19 cellular contexts compared by ENCODE assay signal in the genomic region with DNA sequence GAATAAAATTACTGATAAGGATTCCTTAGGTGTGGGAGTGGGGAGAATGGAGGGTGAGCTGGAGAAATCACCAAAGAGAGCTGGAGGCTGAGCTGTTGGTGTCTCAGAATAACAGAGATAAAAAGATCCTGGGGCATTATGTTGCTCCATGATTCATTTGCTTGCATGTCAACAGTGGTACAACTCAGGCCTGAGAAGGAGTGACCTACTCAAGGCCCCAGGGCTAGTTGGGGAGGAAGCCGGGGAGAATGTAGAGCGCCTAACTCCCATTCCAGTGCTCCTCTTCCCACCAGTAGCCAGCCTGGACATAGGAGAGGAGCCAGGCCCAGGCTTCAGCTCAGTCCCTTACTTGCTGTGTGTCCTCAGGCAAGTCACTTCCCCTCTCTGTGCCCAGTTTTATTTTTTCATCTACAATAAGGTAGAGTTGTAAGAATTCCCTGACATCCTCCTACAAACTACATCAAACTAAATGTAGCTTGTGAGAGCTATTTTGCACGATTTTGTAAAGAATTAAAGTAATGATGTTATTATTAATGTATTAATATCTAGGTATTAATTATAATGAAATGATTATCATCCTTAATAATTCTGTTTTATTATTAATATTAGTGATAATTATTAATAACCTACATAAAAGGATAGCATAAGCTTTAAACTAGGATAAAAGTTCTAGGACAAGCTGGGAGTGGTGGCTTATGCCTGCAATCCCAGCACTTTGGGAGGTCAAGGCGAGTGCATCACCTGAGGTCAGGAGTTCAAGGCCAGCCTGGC.
DNase-seq lines count a peak whose midpoint lies in the region; ATAC-seq, FAIRE-seq and TF ChIP-seq lines count a peak whose summit lies in the region.
"Had no signal": no experiment of that assay in that cellular context is flagged by ENCODE, and none has a peak within 500 bp of the region (broad histone marks: within the 10 kb centered on the region; RNA-seq: fewer than 3 reads in every experiment).

No MANE protein-coding gene starts in this region.

- H3K9me3 ChIP-seq in breast epithelium (no peaks in the 10 kb centered on the region), psoas muscle (no peaks in the 10 kb centered on the region)

- H3K36me3 ChIP-seq in bronchial epithelial cell (ENCODE audit: control insufficient read depth, insufficient read depth, low read length) (no peaks in the 10 kb centered on the region), breast epithelium (no peaks in the 10 kb centered on the region), psoas muscle (ENCODE audit: insufficient read depth in 1 of 2, low read depth in 1 of 2) (no peaks in the 10 kb centered on the region)
- H3K36me3 ChIP-seq: BLaER1 treated with 17β-estradiol and CSF1 and Interleukin-3, amounts not matched to agents 10 nM and 100 nM had no signal

- ATAC-seq in HG02852 (IDR thresholded peaks at IDR 0.05; ENCODE audit: unreplicated experiment) (no peak), psoas muscle (no peak)

- H3K4me3 ChIP-seq in bronchial epithelial cell (ENCODE audit: low read depth, low read length) (no peak overlapping the region), breast epithelium (no peak overlapping the region), psoas muscle (no peak overlapping the region)
- H3K4me3 ChIP-seq: BLaER1 treated with 17β-estradiol and CSF1 and Interleukin-3, amounts not matched to agents 10 nM and 100 nM had no signal

- no peaks in the 10 kb centered on the region for H3K27me3 ChIP-seq in bronchial epithelial cell (ENCODE audit: control insufficient read depth, insufficient read depth, low read length)
- H3K27me3 ChIP-seq in breast epithelium: no peaks in the 10 kb centered on the region
- peaks cover 0 to 4% (median 0%) of the 10 kb centered on the region in 3 donors for H3K27me3 ChIP-seq in psoas muscle (ENCODE audit: insufficient read depth in 3 of 3, low read length in 2 of 3)
- H3K27me3 ChIP-seq: BLaER1 treated with 17β-estradiol and CSF1 and Interleukin-3, amounts not matched to agents 10 nM and 100 nM had no signal

- 92 to 97% (median 95%) methylated on average over 4 of the region's 4 CpGs for WGBS in psoas muscle, 3 donors

- no peak for FAIRE-seq in bronchial epithelial cell (lab: Jason Lieb, UNC)
- FAIRE-seq: GM12892, HTR-8/SVneo had no signal

- H3K4me1 ChIP-seq in breast epithelium: no peaks in the 10 kb centered on the region
- H3K4me1 ChIP-seq in psoas muscle: no peaks in the 10 kb centered on the region

- H3K27ac ChIP-seq in RWPE1 (peak overlapping the region; percentile 21), breast epithelium (no peak overlapping the region), psoas muscle (no peak overlapping the region)
- H3K27ac ChIP-seq: BLaER1 treated with 17β-estradiol and CSF1 and Interleukin-3, amounts not matched to agents 10 nM and 100 nM had no signal

- TF ChIP-seq POLR2A in breast epithelium (IDR thresholded peaks at IDR 0.05): no peak

- no peaks in the 10 kb centered on the region for H3K36me3 Mint-ChIP-seq in CD14-positive monocyte

- H3K27me3 Mint-ChIP-seq in CD14-positive monocyte (ENCODE audit: low read depth in 3 of 3): peaks cover 8 to 29% (median 11%) of the 10 kb centered on the region in 3 donors

- no peak overlapping the region for H3K4me3 Mint-ChIP-seq in CD14-positive monocyte
- H3K4me3 Mint-ChIP-seq: CD4-positive, alpha-beta T cell; HFFc6 had no signal

- H3K4me1 Mint-ChIP-seq in CD14-positive monocyte: no peaks in the 10 kb centered on the region

- peaks cover 0 to 9% (median 2%) of the 10 kb centered on the region in 7 donors for H3K9me3 Mint-ChIP-seq in CD14-positive monocyte
- H3K9me3 Mint-ChIP-seq: CD4-positive, alpha-beta T cell had no signal

- DNase-seq in AG20443 (ENCODE audit: low spot score) (peak; percentile 40), M059J (ENCODE audit: low read depth) (peak; percentile 88), RWPE1 (ENCODE audit: low spot score) (no peak), bronchial epithelial cell (ENCODE audit: low read depth) (peak; percentile 25), CD14-positive monocyte (ENCODE audit: low spot score) (no peak), breast epithelium (ENCODE audit: low spot score in 2 of 2) (no peak), psoas muscle (no peak)
- DNase-seq: 8988T; Calu3; CD4-positive, alpha-beta T cell; DMS79; EL; GDM1; HCEC 1CT; HFFc6 had no signal

- TF ChIP-seq CTCF in RWPE1 (conservative IDR thresholded peaks at IDR 0.05; ENCODE audit: low read depth): no peak
- no peak for TF ChIP-seq CTCF in bronchial epithelial cell (IDR thresholded peaks at IDR 0.05; ENCODE audit: insufficient read depth, low read length, severe bottlenecking)
- TF ChIP-seq CTCF in CD14-positive monocyte (IDR thresholded peaks at IDR 0.05): no peak
- TF ChIP-seq CTCF in breast epithelium (IDR thresholded peaks at IDR 0.05): no peak
- no peak for TF ChIP-seq CTCF in psoas muscle (IDR thresholded peaks at IDR 0.05)

- POLR2A ChIA-PET in RWPE1 (lab: Yijun Ruan, JAX; ENCODE audit: low non-redundant PET): no interaction called here

- intact Hi-C loops in CD14-positive monocyte (cut with micrococcal nuclease) (no loop called here), breast epithelium (cut with DNase I; ENCODE audit: low total_unique reads) (no loop called here), psoas muscle (cut with DNase I) (no loop called here)

- no peak overlapping the region for H3K27ac Mint-ChIP-seq in CD14-positive monocyte
- H3K27ac Mint-ChIP-seq: CD4-positive, alpha-beta T cell; HFFc6 had no signal

- CTCF ChIA-PET in RWPE1 (lab: Yijun Ruan, JAX): interaction anchor here (0.6 to 0.7 kb wide), 5 partner anchors 139 to 1687 kb away, joined by 3 read pairs; no protein-coding TSS in a partner anchor

Comparison
In these comparisons a context has a peak if more than half of its experiments do, and no peak if none do; other contexts are left out.
1. DNase-seq: peak in AG20443 (single experiment), M059J (single experiment) and bronchial epithelial cell (single experiment); none in RWPE1 (single experiment), CD14-positive monocyte (single experiment), breast epithelium (0 of 2) and psoas muscle (0 of 2).